8 cellular contexts compared by ENCODE assay signal in the genomic region with DNA sequence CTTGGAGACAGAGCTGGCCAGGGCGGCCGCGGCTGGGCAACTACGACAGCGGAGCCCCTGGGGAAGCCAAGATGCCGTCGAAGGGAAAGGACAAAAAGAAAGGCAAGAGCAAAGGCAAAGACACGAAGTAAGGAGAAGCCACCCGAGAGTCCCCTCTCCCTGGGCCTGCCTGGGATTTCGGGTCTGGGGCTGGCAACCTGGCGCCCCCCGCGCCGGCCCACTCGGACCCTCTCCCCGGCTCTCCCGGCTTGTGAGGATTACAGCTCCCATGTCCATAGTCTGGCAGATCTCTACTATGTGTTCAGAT. TPM values are rescaled to one million over a fixed set of nuclear protein-coding genes. Genes with fewer than 3 reads are reported as not detected.
DNase-seq lines count a peak whose midpoint lies in the region.

No MANE protein-coding gene starts in this region.

- peaks cover 5% of the 10 kb centered on the region for H3K4me1 Mint-ChIP-seq in activated CD4-positive, alpha-beta memory T cell treated with anti-CD3 and anti-CD28 coated beads for 36 hours (ENCODE audit: low read depth)

- H3K27me3 Mint-ChIP-seq in activated CD4-positive, alpha-beta memory T cell treated with anti-CD3 and anti-CD28 coated beads for 36 hours = no peaks in the 10 kb centered on the region

- H3K9me3 ChIP-seq in iPS-15b (ENCODE audit: control insufficient read depth, insufficient read depth, low read length) (no peaks in the 10 kb centered on the region), stomach smooth muscle (ENCODE audit: control insufficient read depth in 2 of 2, low read length in 2 of 2) (no peaks in the 10 kb centered on the region)

- H3K9ac ChIP-seq in iPS-15b (ENCODE audit: low read depth, low read length) = no peak overlapping the region
- peak overlapping the region; percentile 90 to 92 for H3K9ac ChIP-seq in stomach smooth muscle (ENCODE audit: low read length in 2 of 2)

- peak; percentile 58 for DNase-seq in DMS79 treated with DMSO at 0.1 percent for 48 hours (lab: John Stamatoyannopoulos, UW)
- no peak for DNase-seq in DMS79 (lab: John Stamatoyannopoulos, UW)
- DNase-seq in activated CD4-positive, alpha-beta memory T cell treated with anti-CD3 and anti-CD28 coated beads for 36 hours = no peak
- DNase-seq in GF-D8 (lab: John Stamatoyannopoulos, UW) = no peak
- DNase-seq in DMS114 treated with DMSO at 0.1 percent for 48 hours (lab: John Stamatoyannopoulos, UW; ENCODE audit: unreplicated experiment) = no peak
- DNase-seq in cerebellar cortex (ENCODE audit: low spot score) = no peak

- intact Hi-C loops in activated CD4-positive, alpha-beta memory T cell treated with anti-CD3 and anti-CD28 coated beads for 36 hours (cut with micrococcal nuclease) = loop anchor here (1.0 to 5.0 kb wide), 5 partner anchors 65 to 257 kb away; a partner anchor contains a TSS

- CTCF ChIA-PET in activated CD4-positive, alpha-beta memory T cell treated with anti-CD3 and anti-CD28 coated beads for 36 hours (lab: Charles Lee) = no interaction called here

- no peaks in the 10 kb centered on the region for H3K4me1 ChIP-seq in iPS-15b (ENCODE audit: control insufficient read depth, insufficient read depth, low read length)
- H3K4me1 ChIP-seq in stomach smooth muscle (ENCODE audit: control insufficient read depth, insufficient read depth, low read length) = peaks cover 10% of the 10 kb centered on the region

- no peaks in the 10 kb centered on the region for H3K9me3 Mint-ChIP-seq in activated CD4-positive, alpha-beta memory T cell treated with anti-CD3 and anti-CD28 coated beads for 36 hours

- H3K4me3 ChIP-seq in iPS-15b (ENCODE audit: low read depth, low read length) (peak overlapping the region; percentile 92), stomach smooth muscle (ENCODE audit: low read length in 2 of 2) (peak overlapping the region; percentile 86 to 93)

- peak overlapping the region; percentile 75 for H3K4me3 Mint-ChIP-seq in activated CD4-positive, alpha-beta memory T cell treated with anti-CD3 and anti-CD28 coated beads for 36 hours

- H3K36me3 ChIP-seq in iPS-15b (ENCODE audit: control insufficient read depth, insufficient read depth, low read length) (peaks cover 2% of the 10 kb centered on the region), stomach smooth muscle (ENCODE audit: control insufficient read depth in 2 of 2, insufficient read depth in 2 of 2, low read length in 2 of 2) (no peaks in the 10 kb centered on the region)

- H3K36me3 Mint-ChIP-seq in activated CD4-positive, alpha-beta memory T cell treated with anti-CD3 and anti-CD28 coated beads for 36 hours = no peaks in the 10 kb centered on the region

- peak overlapping the region; percentile 92 for H3K27ac ChIP-seq in stomach smooth muscle (ENCODE audit: low read length)

- H3K27me3 ChIP-seq in iPS-15b (ENCODE audit: control insufficient read depth, insufficient read depth, low read length) = no peaks in the 10 kb centered on the region
- H3K27me3 ChIP-seq in stomach smooth muscle (ENCODE audit: control insufficient read depth in 1 of 2, insufficient read depth in 2 of 2, low read length in 2 of 2) = no peaks in the 10 kb centered on the region

- POLR2A ChIA-PET in activated CD4-positive, alpha-beta memory T cell treated with anti-CD3 and anti-CD28 coated beads for 36 hours (lab: Charles Lee) = interaction anchor here (0.7 to 2.0 kb wide), 8 partner anchors 9 to 529 kb away, joined by 3 to 10 read pairs (median 3); a partner anchor contains a TSS

- no peak overlapping the region for H3K27ac Mint-ChIP-seq in activated CD4-positive, alpha-beta memory T cell treated with anti-CD3 and anti-CD28 coated beads for 36 hours

RNA-seq across cellular contexts. Expression of a gene that starts 0.2 kb away (rescaled TPM):
- total RNA-seq in activated CD4-positive, alpha-beta memory T cell treated with anti-CD3 and anti-CD28 coated beads for 36 hours = 1 to 10 TPM; 1.0 to 1.3 TPM

RNA-seq across cellular contexts. Expression of a gene that starts 0.3 kb away (rescaled TPM):
- total RNA-seq in activated CD4-positive, alpha-beta memory T cell treated with anti-CD3 and anti-CD28 coated beads for 36 hours = 10 to 100 TPM; 10.2 to 11.2 TPM
